ENCODE assay signal across 8 cellular contexts in the genomic region with DNA sequence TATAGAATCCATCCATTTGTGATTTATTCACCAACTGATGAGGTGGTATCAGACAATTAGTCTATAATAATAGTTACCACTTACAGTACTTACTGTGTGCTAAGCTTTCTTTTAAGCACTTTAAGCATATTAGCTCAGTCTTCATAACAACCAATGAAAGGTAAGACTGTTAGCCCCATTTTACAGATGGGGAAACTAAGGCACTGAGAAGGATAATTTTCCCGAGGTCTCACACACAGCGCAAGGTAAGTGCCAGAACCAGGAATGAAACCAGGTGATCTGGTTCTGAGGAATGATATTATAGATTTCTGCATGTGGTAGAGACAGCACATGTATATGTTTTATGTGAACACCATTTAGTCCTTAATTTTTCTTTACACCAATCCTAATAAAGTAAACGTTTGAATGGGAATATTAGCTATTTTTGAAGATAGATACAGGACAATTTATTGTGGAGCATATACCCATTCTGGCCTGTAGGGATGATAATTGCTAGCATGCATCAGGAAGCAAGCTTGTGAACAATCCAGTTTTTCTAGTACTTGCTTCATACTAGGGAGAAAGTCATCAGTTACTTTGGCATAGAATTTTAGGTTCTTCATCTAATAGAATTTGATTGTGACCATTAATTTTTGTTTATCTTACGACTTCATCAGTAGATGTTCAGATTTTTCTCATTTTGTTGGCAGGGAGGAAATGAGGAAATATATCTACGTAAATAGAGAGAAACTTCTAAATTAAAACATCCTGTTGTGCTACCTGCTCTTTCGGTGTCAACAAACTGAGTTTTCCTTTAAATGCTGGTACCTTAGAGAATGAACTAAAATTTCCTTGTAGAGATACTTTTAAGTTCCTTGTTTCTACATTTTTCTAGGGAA. TPM values are rescaled to one million over a fixed set of nuclear protein-coding genes. Genes with fewer than 3 reads are reported as not detected.
A peak's percentile ranks its signal among the peaks of the same experiment; 100 is the strongest.
DNase-seq lines count a peak whose midpoint lies in the region; ATAC-seq, FAIRE-seq and TF ChIP-seq lines count a peak whose summit lies in the region.

No MANE protein-coding gene starts in this region.

- CTCF ChIA-PET in Calu3 (lab: Charles Lee) = interaction anchor here (0.7 to 1.4 kb wide), 5 partner anchors 9 to 141 kb away, joined by 3 to 9 read pairs (median 4); a partner anchor contains a TSS

- no peaks in the 10 kb centered on the region for H3K27me3 ChIP-seq in MM.1S (replicated peaks; ENCODE audit: insufficient read depth, low read length)
- no peaks in the 10 kb centered on the region for H3K27me3 ChIP-seq in neural cell (ENCODE audit: insufficient read depth, low read depth, low read length)
- H3K27me3 ChIP-seq in heart right ventricle = no peaks in the 10 kb centered on the region

- FAIRE-seq in GM19239 (lab: Jason Lieb, UNC) = no peak

- H4K20me1 ChIP-seq in MM.1S (ENCODE audit: insufficient read depth, low read length) (peaks cover 60% of the 10 kb centered on the region), neural cell (ENCODE audit: insufficient read depth) (peaks cover 11% of the 10 kb centered on the region)

- no peaks in the 10 kb centered on the region; the same call in 1 of the 2 replicates for H3K36me3 ChIP-seq in MM.1S (replicated peaks; ENCODE audit: insufficient read depth, low read length)
- peaks cover 3% of the 10 kb centered on the region for H3K36me3 ChIP-seq in neural cell (ENCODE audit: insufficient read depth, low read length)
- peaks cover 0 to 44% (median 0%) of the 10 kb centered on the region in 9 donors for H3K36me3 ChIP-seq in heart right ventricle

- TF ChIP-seq EP300 in neural cell (conservative IDR thresholded peaks at IDR 0.05; ENCODE audit: poor library complexity, severe bottlenecking) = no peak

- H3F3A ChIP-seq in MM.1S (ENCODE audit: insufficient read depth, low read length) (0 out of 2 replicates have a peak, but pooled peaks cover 3% of the 10 kb centered on the region), neural cell (ENCODE audit: insufficient read depth, low read length, poor library complexity, severe bottlenecking) (peaks cover 5% of the 10 kb centered on the region)

- peaks cover 46% of the 10 kb centered on the region for H3K4me1 Mint-ChIP-seq in Calu3 (ENCODE audit: low read depth, unreplicated experiment)
- peaks cover 82% of the 10 kb centered on the region for H3K4me1 Mint-ChIP-seq in central memory CD8-positive, alpha-beta T cell

- no peak overlapping the region for H2AFZ ChIP-seq in MM.1S (ENCODE audit: low read length)
- no peak overlapping the region for H2AFZ ChIP-seq in neural cell (ENCODE audit: low read depth, low read length)

- DNase-seq in Calu3 (peak; percentile 26), MM.1S (no peak), DMS114 treated with DMSO at 0.1 percent for 48 hours (lab: John Stamatoyannopoulos, UW; ENCODE audit: unreplicated experiment) (no peak), T1000 (lab: John Stamatoyannopoulos, UW) (no peak), GM19239 (ENCODE audit: insufficient read length, low spot score) (no peak), heart right ventricle (no peak)
- no peak for DNase-seq in central memory CD8-positive, alpha-beta T cell (ENCODE audit: low spot score in 2 of 2)

- H3K9me2 ChIP-seq in MM.1S (replicated peaks; ENCODE audit: insufficient read depth, low read length) (no peaks in the 10 kb centered on the region), neural cell (ENCODE audit: insufficient read depth, low read length) (no peaks in the 10 kb centered on the region)

- no peak overlapping the region for H3K27ac ChIP-seq in MM.1S (ENCODE audit: low read length)
- no peak overlapping the region for H3K27ac ChIP-seq in neural cell (ENCODE audit: low read length)
- H3K27ac ChIP-seq in heart right ventricle = peak overlapping the region in 3 of 10 donors; percentile 10 to 64 (median 26)

- TF ChIP-seq CTCF in Calu3 (IDR thresholded peaks at IDR 0.05; ENCODE audit: unreplicated experiment) (peak; percentile 44), MM.1S (IDR thresholded peaks at IDR 0.05; ENCODE audit: low read length) (peak; percentile 17; the same call in 1 of the 2 replicates), neural cell (IDR thresholded peaks at IDR 0.05; ENCODE audit: poor library complexity, severe bottlenecking) (peak; percentile 41), heart right ventricle (IDR thresholded peaks at IDR 0.05) (peak in 2 of 9 donors; percentile 17 to 19)

- ATAC-seq in central memory CD8-positive, alpha-beta T cell (replicated peaks; ENCODE audit: extremely low read depth, poor library complexity, severe bottlenecking) = no peak
- no peak for ATAC-seq in heart right ventricle

- H3K79me2 ChIP-seq in MM.1S (ENCODE audit: low read length) (peaks cover 78% of the 10 kb centered on the region), neural cell (replicated peaks; ENCODE audit: insufficient read depth, low read length) (peaks cover 75% of the 10 kb centered on the region)

- 57 to 71% methylated on average over 6 of the region's 6 CpGs for WGBS in heart right ventricle, 2 donors

- H3K4me3 Mint-ChIP-seq in Calu3 (ENCODE audit: low read depth, unreplicated experiment) = peak overlapping the region; percentile 95
- peak overlapping the region; percentile 95 for H3K4me3 Mint-ChIP-seq in central memory CD8-positive, alpha-beta T cell

- peaks cover 72% of the 10 kb centered on the region for H3K36me3 Mint-ChIP-seq in Calu3 (ENCODE audit: insufficient read depth, unreplicated experiment)
- H3K36me3 Mint-ChIP-seq in central memory CD8-positive, alpha-beta T cell (ENCODE audit: insufficient read depth) = peaks cover 33% of the 10 kb centered on the region

- intact Hi-C loops in Calu3 (cut with micrococcal nuclease; ENCODE audit: unreplicated experiment) = loop anchor here (5.0 kb wide), 1 partner anchor 141 kb away; a partner anchor contains a TSS
- intact Hi-C loops in heart right ventricle (cut with DNase I) = loop anchor here in 6 of 10 donors (5.0 to 10.0 kb wide), 3 partner anchors 74 to 79 kb away; a partner anchor contains a TSS

- H3K4me3 ChIP-seq in MM.1S (ENCODE audit: low read length) (no peak overlapping the region), neural cell (ENCODE audit: low read length) (peak overlapping the region; percentile 89), heart right ventricle (peak overlapping the region in 4 of 10 donors; percentile 3 to 99 (median 96))

- H3K9me3 ChIP-seq in MM.1S (replicated peaks; ENCODE audit: insufficient read depth, low read length) (no peaks in the 10 kb centered on the region), neural cell (ENCODE audit: low read length) (no peaks in the 10 kb centered on the region), heart right ventricle (no peaks in the 10 kb centered on the region)

- H3K4me2 ChIP-seq in MM.1S (ENCODE audit: low read depth, low read length) (peak overlapping the region; percentile 80; the same call in 1 of the 2 replicates), neural cell (ENCODE audit: low read length) (peak overlapping the region; percentile 63)

- H3K4me1 ChIP-seq in MM.1S (ENCODE audit: low read length) (peaks cover 20% of the 10 kb centered on the region), heart right ventricle (peaks cover 4 to 80% (median 67%) of the 10 kb centered on the region in 9 donors)

- no peak for TF ChIP-seq RAD21 in neural cell (conservative IDR thresholded peaks at IDR 0.05)

- H3K9ac ChIP-seq in MM.1S (ENCODE audit: low read length) (no peak overlapping the region), neural cell (ENCODE audit: low read length) (no peak overlapping the region)

- no peaks in the 10 kb centered on the region for H3K27me3 Mint-ChIP-seq in Calu3 (ENCODE audit: unreplicated experiment)
- no peaks in the 10 kb centered on the region for H3K27me3 Mint-ChIP-seq in central memory CD8-positive, alpha-beta T cell

- H3K27ac Mint-ChIP-seq in Calu3 (ENCODE audit: unreplicated experiment) = peak overlapping the region; percentile 75
- peak overlapping the region; percentile 65 for H3K27ac Mint-ChIP-seq in central memory CD8-positive, alpha-beta T cell (ENCODE audit: low read depth)

- no TSS peak for BruUV-seq in Calu3 (replicated peaks; lab: Mats Ljungman, UMichigan)

- no peaks in the 10 kb centered on the region for H3K9me3 Mint-ChIP-seq in Calu3 (ENCODE audit: low read depth, unreplicated experiment)
- no peaks in the 10 kb centered on the region for H3K9me3 Mint-ChIP-seq in central memory CD8-positive, alpha-beta T cell

TF ChIP-seq in neural cell, 6 proteins besides CTCF, POLR2A, EP300 and RAD21 (continues in another document):
- no peak for TF ChIP-seq POLR2AphosphoS5 (IDR thresholded peaks at IDR 0.05)
- TF ChIP-seq, protein P1, sequence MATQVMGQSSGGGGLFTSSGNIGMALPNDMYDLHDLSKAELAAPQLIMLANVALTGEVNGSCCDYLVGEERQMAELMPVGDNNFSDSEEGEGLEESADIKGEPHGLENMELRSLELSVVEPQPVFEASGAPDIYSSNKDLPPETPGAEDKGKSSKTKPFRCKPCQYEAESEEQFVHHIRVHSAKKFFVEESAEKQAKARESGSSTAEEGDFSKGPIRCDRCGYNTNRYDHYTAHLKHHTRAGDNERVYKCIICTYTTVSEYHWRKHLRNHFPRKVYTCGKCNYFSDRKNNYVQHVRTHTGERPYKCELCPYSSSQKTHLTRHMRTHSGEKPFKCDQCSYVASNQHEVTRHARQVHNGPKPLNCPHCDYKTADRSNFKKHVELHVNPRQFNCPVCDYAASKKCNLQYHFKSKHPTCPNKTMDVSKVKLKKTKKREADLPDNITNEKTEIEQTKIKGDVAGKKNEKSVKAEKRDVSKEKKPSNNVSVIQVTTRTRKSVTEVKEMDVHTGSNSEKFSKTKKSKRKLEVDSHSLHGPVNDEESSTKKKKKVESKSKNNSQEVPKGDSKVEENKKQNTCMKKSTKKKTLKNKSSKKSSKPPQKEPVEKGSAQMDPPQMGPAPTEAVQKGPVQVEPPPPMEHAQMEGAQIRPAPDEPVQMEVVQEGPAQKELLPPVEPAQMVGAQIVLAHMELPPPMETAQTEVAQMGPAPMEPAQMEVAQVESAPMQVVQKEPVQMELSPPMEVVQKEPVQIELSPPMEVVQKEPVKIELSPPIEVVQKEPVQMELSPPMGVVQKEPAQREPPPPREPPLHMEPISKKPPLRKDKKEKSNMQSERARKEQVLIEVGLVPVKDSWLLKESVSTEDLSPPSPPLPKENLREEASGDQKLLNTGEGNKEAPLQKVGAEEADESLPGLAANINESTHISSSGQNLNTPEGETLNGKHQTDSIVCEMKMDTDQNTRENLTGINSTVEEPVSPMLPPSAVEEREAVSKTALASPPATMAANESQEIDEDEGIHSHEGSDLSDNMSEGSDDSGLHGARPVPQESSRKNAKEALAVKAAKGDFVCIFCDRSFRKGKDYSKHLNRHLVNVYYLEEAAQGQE (IDR thresholded peaks at IDR 0.05; ENCODE audit: borderline replicate concordance) = no peak
- no peak for TF ChIP-seq MXI1 (conservative IDR thresholded peaks at IDR 0.05; ENCODE audit: poor library complexity, severe bottlenecking)

RNA-seq across cellular contexts. Expression of a gene that starts 3.0 kb away (rescaled TPM):
- total RNA-seq in Calu3 (2022) (377 and 384 TPM in 2 replicates), heart right ventricle (100 to 1,000 TPM in 8 of 10 donors, 10 to 100 TPM in 2; 89.1 to 130 (median 116) TPM)
- polyA plus RNA-seq in neural cell (242 and 279 TPM in 2 replicates), heart right ventricle (10 to 100 TPM; 37.9 to 96.7 TPM)
- 142 and 168 TPM in 2 replicates for polyA minus RNA-seq in neural cell

RNA-seq across cellular contexts. Expression of a gene that starts 21.4 kb away (rescaled TPM):
- 172 and 182 TPM in 2 replicates for total RNA-seq in Calu3 (2022)
- polyA plus RNA-seq in neural cell = 3.6 and 6.2 TPM in 2 replicates
- 2.7 and 3.5 TPM in 2 replicates for polyA minus RNA-seq in neural cell
- 1 to 10 TPM in 9 of 10 donors, under 1 TPM in 1; 0.89 to 3.4 (median 1.8) TPM for total RNA-seq in heart right ventricle
- polyA plus RNA-seq in heart right ventricle = 10 to 100 TPM in 1 of 2 donors, 1 to 10 TPM in 1; 2.6 to 14.3 TPM

Comparison
In these comparisons a context has a peak if more than half of its experiments do, and no peak if none do; other contexts are left out.
1. RNA of a gene that starts 21.4 kb away (total RNA-seq): 172 to 182 TPM in Calu3; 0.89 to 3.4 TPM in heart right ventricle; every median in the first group is over 10 times any median in the second.